12 cellular contexts compared by ENCODE assay signal in the genomic region with DNA sequence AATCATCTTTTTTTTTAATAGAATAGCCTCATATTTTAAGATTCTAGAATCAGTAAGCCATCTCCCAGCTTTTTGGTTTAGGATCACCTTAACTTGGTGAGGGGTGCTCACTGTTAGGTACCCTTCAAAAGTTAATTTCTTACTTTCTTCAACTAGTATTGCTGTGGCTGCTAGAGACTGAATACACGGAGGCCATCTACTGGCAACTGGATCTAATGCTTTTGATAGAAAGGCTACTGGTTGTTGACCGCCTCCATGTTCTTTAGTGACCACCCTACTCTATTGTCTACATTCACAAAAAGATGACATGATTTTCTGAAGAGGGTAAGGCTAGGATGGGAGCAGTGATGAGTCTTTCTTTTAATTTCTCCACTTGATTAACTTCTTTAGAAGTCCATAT. TPM values are rescaled to one million over a fixed set of nuclear protein-coding genes. Genes with fewer than 3 reads are reported as not detected.
DNase-seq lines count a peak whose midpoint lies in the region; ATAC-seq, FAIRE-seq and TF ChIP-seq lines count a peak whose summit lies in the region.
"Had no signal": no experiment of that assay in that cellular context is flagged by ENCODE, and none has a peak within 500 bp of the region (broad histone marks: within the 10 kb centered on the region; RNA-seq: fewer than 3 reads in every experiment).

No MANE protein-coding gene starts in this region.

- no peak overlapping the region for H3K27ac Mint-ChIP-seq in chondrocyte (ENCODE audit: unreplicated experiment)

- no peak overlapping the region for H3K4me2 ChIP-seq in SK-N-SH

- DNase-seq in SK-N-SH = no peak
- peak; percentile 37 for DNase-seq in NAMALWA (ENCODE audit: low spot score)
- DNase-seq in chondrocyte (ENCODE audit: low spot score) = no peak
- DNase-seq in small intestine = peak; percentile 10
- no peak for DNase-seq in DMS79 treated with DMSO at 0.1 percent for 48 hours (lab: John Stamatoyannopoulos, UW)
- DNase-seq in 8988T = no peak
- DNase-seq: activated effector memory CD4-positive, alpha-beta T cell treated with Interleukin-2 at 50 U/mL for 16 hours; NCI-H69 had no signal

- no peak for ATAC-seq in SK-N-SH treated with all-trans-retinoic acid at 6 μM for 48 hours
- ATAC-seq in HG02885 (IDR thresholded peaks at IDR 0.05; ENCODE audit: poor library complexity, unreplicated experiment) = no peak

- CTCF ChIA-PET in SK-N-SH (lab: Yijun Ruan, JAX) = interaction anchor here (0.8 to 2.9 kb wide), 6 partner anchors 12 to 113 kb away, joined by 4 to 18 read pairs (median 6); a partner anchor contains a TSS

- H3K27ac ChIP-seq in SK-N-SH (ENCODE audit: low read depth in 2 of 2, low read length in 1 of 2) (no peak overlapping the region), small intestine (ENCODE audit: low read depth in 1 of 2, low read length in 1 of 2) (no peak overlapping the region)

- H3K9me3 ChIP-seq in SK-N-SH (no peaks in the 10 kb centered on the region), small intestine (ENCODE audit: control insufficient read depth, low read depth) (no peaks in the 10 kb centered on the region)

- no peak for FAIRE-seq in small intestine (lab: Jason Lieb, UNC)

- 39% methylated on average over 2 of the region's 2 CpGs for WGBS in SK-N-SH (ENCODE audit: low lambda C conversion rate)
- WGBS in small intestine, 3 donors = 48 to 54% (median 49%) methylated on average over 2 of the region's 2 CpGs

- no peak overlapping the region for H3K4me3 ChIP-seq in SK-N-SH (ENCODE audit: low read depth in 2 of 2, low read length in 1 of 2)
- no peak overlapping the region for H3K4me3 ChIP-seq in small intestine (ENCODE audit: low read depth in 1 of 2, low read length in 2 of 2)

- H4K20me1 ChIP-seq in SK-N-SH (ENCODE audit: insufficient read depth) = no peaks in the 10 kb centered on the region

- H3K79me2 ChIP-seq in SK-N-SH (ENCODE audit: insufficient read depth) = no peaks in the 10 kb centered on the region

- TF ChIP-seq CTCF in SK-N-SH (IDR thresholded peaks at IDR 0.05) = peak; percentile 23; the same call in 1 of the 2 replicates
- peak; percentile 47 for TF ChIP-seq CTCF in chondrocyte (IDR thresholded peaks at IDR 0.05)

- H3K9me3 Mint-ChIP-seq in chondrocyte (ENCODE audit: low read depth) = no peaks in the 10 kb centered on the region

- POLR2A ChIA-PET in SK-N-SH (lab: Yijun Ruan, JAX) = no interaction called here

- H3K4me1 Mint-ChIP-seq in chondrocyte (ENCODE audit: low read depth) = no peaks in the 10 kb centered on the region

- H3K36me3 ChIP-seq in SK-N-SH (replicated peaks in 1 of 2; ENCODE audit: control insufficient read depth in 1 of 2, insufficient read depth in 2 of 2, low read length in 1 of 2) = no peaks in the 10 kb centered on the region
- H3K36me3 ChIP-seq in small intestine (ENCODE audit: control insufficient read depth in 2 of 2, insufficient read depth in 2 of 2, low read length in 2 of 2) = no peaks in the 10 kb centered on the region

- no peak overlapping the region for H3K9ac ChIP-seq in SK-N-SH

- H3K27me3 ChIP-seq in SK-N-SH (ENCODE audit: insufficient read depth) = peaks cover 27% of the 10 kb centered on the region; the same call in 1 of the 2 replicates
- no peaks in the 10 kb centered on the region for H3K27me3 ChIP-seq in small intestine (ENCODE audit: control insufficient read depth in 2 of 2, insufficient read depth in 2 of 2, low read length in 2 of 2)

- H3F3A ChIP-seq in SK-N-SH (replicated peaks; ENCODE audit: insufficient read depth) = no peaks in the 10 kb centered on the region

- H3K27me3 Mint-ChIP-seq in chondrocyte (ENCODE audit: low read depth) = peaks cover 32% of the 10 kb centered on the region

- H3K4me1 ChIP-seq in SK-N-SH (ENCODE audit: control insufficient read depth in 1 of 2, insufficient read depth in 2 of 2, low read depth in 1 of 2, low read length in 1 of 2) = no peaks in the 10 kb centered on the region
- H3K4me1 ChIP-seq in small intestine (ENCODE audit: control insufficient read depth in 2 of 2, insufficient read depth in 1 of 2, low read depth in 1 of 2, low read length in 1 of 2) = no peaks in the 10 kb centered on the region

- H3K36me3 Mint-ChIP-seq in chondrocyte (ENCODE audit: low read depth) = no peaks in the 10 kb centered on the region

- no peak overlapping the region for H2AFZ ChIP-seq in SK-N-SH (ENCODE audit: low read depth)

- no peak for TF ChIP-seq EP300 in SK-N-SH (IDR thresholded peaks at IDR 0.05; ENCODE audit: borderline replicate concordance in 1 of 2, low read depth in 1 of 2, low read length in 1 of 2)

- no peaks in the 10 kb centered on the region for H3K9me2 ChIP-seq in SK-N-SH

- no peak overlapping the region for H3K4me3 Mint-ChIP-seq in chondrocyte (ENCODE audit: unreplicated experiment)

- peak; percentile 39 for TF ChIP-seq RAD21 in SK-N-SH (IDR thresholded peaks at IDR 0.05; ENCODE audit: low read length)

TF ChIP-seq in SK-N-SH, 30 proteins besides CTCF, POLR2A, EP300 and RAD21 (continues in another document):
- no peak for TF ChIP-seq FOSL2 (IDR thresholded peaks at IDR 0.05; ENCODE audit: borderline replicate concordance, low read depth)
- no peak for TF ChIP-seq ELF1 (IDR thresholded peaks at IDR 0.05)
- TF ChIP-seq, protein P1, sequence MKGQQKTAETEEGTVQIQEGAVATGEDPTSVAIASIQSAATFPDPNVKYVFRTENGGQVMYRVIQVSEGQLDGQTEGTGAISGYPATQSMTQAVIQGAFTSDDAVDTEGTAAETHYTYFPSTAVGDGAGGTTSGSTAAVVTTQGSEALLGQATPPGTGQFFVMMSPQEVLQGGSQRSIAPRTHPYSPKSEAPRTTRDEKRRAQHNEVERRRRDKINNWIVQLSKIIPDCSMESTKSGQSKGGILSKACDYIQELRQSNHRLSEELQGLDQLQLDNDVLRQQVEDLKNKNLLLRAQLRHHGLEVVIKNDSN (IDR thresholded peaks at IDR 0.05; ENCODE audit: borderline replicate concordance, low read depth) = no peak
- no peak for TF ChIP-seq MEF2A (IDR thresholded peaks at IDR 0.05; ENCODE audit: borderline replicate concordance, low read depth)
- TF ChIP-seq GATA2 (CRISPR knock-in tag; IDR thresholded peaks at IDR 0.05) = no peak
- TF ChIP-seq TCF12 (IDR thresholded peaks at IDR 0.05) = no peak
- no peak for TF ChIP-seq GABPA (IDR thresholded peaks at IDR 0.05; ENCODE audit: low read depth)
- TF ChIP-seq FOXJ3 (CRISPR knock-in tag; IDR thresholded peaks at IDR 0.05) = no peak
- TF ChIP-seq, protein P2, sequence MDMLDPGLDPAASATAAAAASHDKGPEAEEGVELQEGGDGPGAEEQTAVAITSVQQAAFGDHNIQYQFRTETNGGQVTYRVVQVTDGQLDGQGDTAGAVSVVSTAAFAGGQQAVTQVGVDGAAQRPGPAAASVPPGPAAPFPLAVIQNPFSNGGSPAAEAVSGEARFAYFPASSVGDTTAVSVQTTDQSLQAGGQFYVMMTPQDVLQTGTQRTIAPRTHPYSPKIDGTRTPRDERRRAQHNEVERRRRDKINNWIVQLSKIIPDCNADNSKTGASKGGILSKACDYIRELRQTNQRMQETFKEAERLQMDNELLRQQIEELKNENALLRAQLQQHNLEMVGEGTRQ (IDR thresholded peaks at IDR 0.05; ENCODE audit: borderline replicate concordance, low read depth, low read length) = no peak
- no peak for TF ChIP-seq NFIC (IDR thresholded peaks at IDR 0.05; ENCODE audit: borderline replicate concordance)
- no peak for TF ChIP-seq RFX5 (IDR thresholded peaks at IDR 0.05; ENCODE audit: low read length)

TF ChIP-seq in SK-N-SH treated with all-trans-retinoic acid at 6 μM for 48 hours, 23 proteins besides CTCF, POLR2A, EP300 and RAD21 (continues in another document):
- TF ChIP-seq OSR1 (CRISPR knock-in tag; IDR thresholded peaks at IDR 0.05) (no peak), SNAI2 (CRISPR knock-in tag; IDR thresholded peaks at IDR 0.05) (no peak), ZC3H10 (CRISPR knock-in tag; IDR thresholded peaks at IDR 0.05) (no peak), GLIS3 (CRISPR knock-in tag; IDR thresholded peaks at IDR 0.05) (no peak), RARB (CRISPR knock-in tag; IDR thresholded peaks at IDR 0.05) (no peak)
- TF ChIP-seq, protein P3, sequence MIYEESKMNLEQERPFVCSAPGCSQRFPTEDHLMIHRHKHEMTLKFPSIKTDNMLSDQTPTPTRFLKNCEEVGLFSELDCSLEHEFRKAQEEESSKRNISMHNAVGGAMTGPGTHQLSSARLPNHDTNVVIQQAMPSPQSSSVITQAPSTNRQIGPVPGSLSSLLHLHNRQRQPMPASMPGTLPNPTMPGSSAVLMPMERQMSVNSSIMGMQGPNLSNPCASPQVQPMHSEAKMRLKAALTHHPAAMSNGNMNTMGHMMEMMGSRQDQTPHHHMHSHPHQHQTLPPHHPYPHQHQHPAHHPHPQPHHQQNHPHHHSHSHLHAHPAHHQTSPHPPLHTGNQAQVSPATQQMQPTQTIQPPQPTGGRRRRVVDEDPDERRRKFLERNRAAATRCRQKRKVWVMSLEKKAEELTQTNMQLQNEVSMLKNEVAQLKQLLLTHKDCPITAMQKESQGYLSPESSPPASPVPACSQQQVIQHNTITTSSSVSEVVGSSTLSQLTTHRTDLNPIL (CRISPR knock-in tag; IDR thresholded peaks at IDR 0.05; ENCODE audit: low read depth) = no peak
- TF ChIP-seq, protein P4, sequence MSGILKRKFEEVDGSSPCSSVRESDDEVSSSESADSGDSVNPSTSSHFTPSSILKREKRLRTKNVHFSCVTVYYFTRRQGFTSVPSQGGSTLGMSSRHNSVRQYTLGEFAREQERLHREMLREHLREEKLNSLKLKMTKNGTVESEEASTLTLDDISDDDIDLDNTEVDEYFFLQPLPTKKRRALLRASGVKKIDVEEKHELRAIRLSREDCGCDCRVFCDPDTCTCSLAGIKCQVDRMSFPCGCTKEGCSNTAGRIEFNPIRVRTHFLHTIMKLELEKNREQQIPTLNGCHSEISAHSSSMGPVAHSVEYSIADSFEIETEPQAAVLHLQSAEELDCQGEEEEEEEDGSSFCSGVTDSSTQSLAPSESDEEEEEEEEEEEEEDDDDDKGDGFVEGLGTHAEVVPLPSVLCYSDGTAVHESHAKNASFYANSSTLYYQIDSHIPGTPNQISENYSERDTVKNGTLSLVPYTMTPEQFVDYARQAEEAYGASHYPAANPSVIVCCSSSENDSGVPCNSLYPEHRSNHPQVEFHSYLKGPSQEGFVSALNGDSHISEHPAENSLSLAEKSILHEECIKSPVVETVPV (CRISPR knock-in tag; IDR thresholded peaks at IDR 0.05) = no peak

RNA-seq across cellular contexts. Expression of a gene that starts 16.7 kb away (rescaled TPM):
- polyA plus RNA-seq in SK-N-SH (2012; rRNA removed) (not detected in 2 replicates), small intestine (under 1 TPM in 1 of 3 donors, not detected in 2; 0.12 TPM)
- not detected in 2 replicates for polyA plus RNA-seq in SK-N-SH (2012; cell fraction: cytosol; rRNA removed)
- not detected in 2 replicates for polyA plus RNA-seq in SK-N-SH (2012; cell fraction: nucleus; rRNA removed)
- not detected in 3 replicates for total RNA-seq in chondrocyte
- total RNA-seq: dermis microvascular lymphatic vessel endothelial cell, M059J had no signal

RNA-seq across cellular contexts. Expression of a gene that starts 40.6 kb away (rescaled TPM):
- polyA plus RNA-seq in SK-N-SH (2012; rRNA removed) (not detected in 2 replicates), small intestine (100 to 1,000 TPM in 2 of 3 donors, 10 to 100 TPM in 1; 36.6 to 271 (median 161) TPM)
- polyA plus RNA-seq in SK-N-SH (2012; cell fraction: cytosol; rRNA removed) = not detected in 2 replicates
- polyA plus RNA-seq in SK-N-SH (2012; cell fraction: nucleus; rRNA removed) = not detected in 2 replicates
- total RNA-seq in chondrocyte = not detected in 3 replicates
- total RNA-seq: dermis microvascular lymphatic vessel endothelial cell had no signal

RNA-seq across cellular contexts. Expression of a gene that starts 51.6 kb away (rescaled TPM):
- not detected in 2 replicates for polyA plus RNA-seq in SK-N-SH (2012; rRNA removed)
- not detected in 2 replicates for polyA plus RNA-seq in SK-N-SH (2012; cell fraction: cytosol; rRNA removed)
- polyA plus RNA-seq in SK-N-SH (2012; cell fraction: nucleus; rRNA removed) = not detected in 2 replicates
- total RNA-seq in chondrocyte = not detected in 3 replicates
- polyA plus RNA-seq in small intestine = 10 to 100 TPM; 14.4 to 69.4 (median 41.4) TPM
- total RNA-seq: dermis microvascular lymphatic vessel endothelial cell, M059J had no signal

Comparison
In these comparisons a context has a peak if more than half of its experiments do, and no peak if none do; other contexts are left out.
1. DNase-seq: peak in NAMALWA (single experiment) and small intestine (single experiment); none in SK-N-SH (single experiment), chondrocyte (single experiment), DMS79 treated with DMSO at 0.1 percent for 48 hours (single experiment) and 8988T (single experiment).
2. RNA of a gene that starts 40.6 kb away (polyA plus RNA-seq): 36.6 to 271 TPM in small intestine; not detected in SK-N-SH; every median in the first group is over 10 times any median in the second.
3. RNA of a gene that starts 51.6 kb away (polyA plus RNA-seq): 14.4 to 69.4 TPM in small intestine; not detected in SK-N-SH; every median in the first group is over 10 times any median in the second.